ENCODE assay signal across 23 cellular contexts in genomic region chr18:55629136-55629535, GRCh38.
"Had no signal": no experiment of that assay in that cellular context is flagged by ENCODE, and none has a peak within 500 bp of the region (broad histone marks: within the 10 kb centered on the region; RNA-seq: fewer than 3 reads in every experiment).

No MANE protein-coding gene starts in this region.

- FAIRE-seq: endothelial cell of umbilical vein had no signal

- H3K27me3 ChIP-seq: dorsolateral prefrontal cortex, esophagus muscularis mucosa, foreskin keratinocyte, gastroesophageal sphincter, heart left ventricle, hepatocyte, left lung had no signal

- H3K79me2 ChIP-seq: hepatocyte had no signal

- H3K9me3 ChIP-seq: esophagus muscularis mucosa, gastroesophageal sphincter, heart left ventricle, left lung, lower lobe of right lung, mucosa of descending colon had no signal

- H3K9me3 Mint-ChIP-seq: naive B cell had no signal

- H3K4me1 Mint-ChIP-seq: immature natural killer cell, naive B cell, natural killer cell had no signal

- H3K4me3 ChIP-seq: coronary artery, dorsolateral prefrontal cortex, esophagus muscularis mucosa, gastroesophageal sphincter, heart left ventricle, hepatocyte, left lung, lower lobe of right lung, mucosa of descending colon had no signal

- ATAC-seq: foreskin keratinocyte, gastroesophageal sphincter, heart left ventricle, left cardiac atrium, left lung, left ventricle myocardium superior, lower lobe of right lung, mucosa of descending colon, natural killer cell had no signal

- H3K36me3 Mint-ChIP-seq: immature natural killer cell, mesothelial cell of epicardium, naive B cell, natural killer cell had no signal

- H3K4me1 ChIP-seq: esophagus muscularis mucosa, gastroesophageal sphincter, heart left ventricle, left lung, lower lobe of right lung had no signal

- H3K27ac Mint-ChIP-seq: immature natural killer cell, mesothelial cell of epicardium, naive B cell, natural killer cell had no signal

- H3K4me3 Mint-ChIP-seq: immature natural killer cell, mesothelial cell of epicardium, naive B cell, natural killer cell had no signal

- DNase-seq: dermis blood vessel endothelial cell; dorsolateral prefrontal cortex; effector CD4-positive, alpha-beta T cell; effector memory CD4-positive, alpha-beta T cell; heart left ventricle; hypothalamus; immature natural killer cell; islet precursor cell; left cardiac atrium; left lung; left ventricle myocardium superior; lower lobe of right lung; mesenchymal stem cell; mucosa of descending colon; naive B cell; natural killer cell had no signal

- H3K27ac ChIP-seq: coronary artery, dorsolateral prefrontal cortex, esophagus muscularis mucosa, foreskin keratinocyte, gastroesophageal sphincter, heart left ventricle, hepatocyte, left lung, lower lobe of right lung had no signal

- H2AFZ ChIP-seq: hepatocyte had no signal

- H3K27me3 Mint-ChIP-seq: naive B cell had no signal

- H3K4me2 ChIP-seq: hepatocyte had no signal

- H3K36me3 ChIP-seq: esophagus muscularis mucosa, gastroesophageal sphincter, heart left ventricle, left lung, lower lobe of right lung had no signal
